ENCODE assay signal across 8 cellular contexts in the genomic region with DNA sequence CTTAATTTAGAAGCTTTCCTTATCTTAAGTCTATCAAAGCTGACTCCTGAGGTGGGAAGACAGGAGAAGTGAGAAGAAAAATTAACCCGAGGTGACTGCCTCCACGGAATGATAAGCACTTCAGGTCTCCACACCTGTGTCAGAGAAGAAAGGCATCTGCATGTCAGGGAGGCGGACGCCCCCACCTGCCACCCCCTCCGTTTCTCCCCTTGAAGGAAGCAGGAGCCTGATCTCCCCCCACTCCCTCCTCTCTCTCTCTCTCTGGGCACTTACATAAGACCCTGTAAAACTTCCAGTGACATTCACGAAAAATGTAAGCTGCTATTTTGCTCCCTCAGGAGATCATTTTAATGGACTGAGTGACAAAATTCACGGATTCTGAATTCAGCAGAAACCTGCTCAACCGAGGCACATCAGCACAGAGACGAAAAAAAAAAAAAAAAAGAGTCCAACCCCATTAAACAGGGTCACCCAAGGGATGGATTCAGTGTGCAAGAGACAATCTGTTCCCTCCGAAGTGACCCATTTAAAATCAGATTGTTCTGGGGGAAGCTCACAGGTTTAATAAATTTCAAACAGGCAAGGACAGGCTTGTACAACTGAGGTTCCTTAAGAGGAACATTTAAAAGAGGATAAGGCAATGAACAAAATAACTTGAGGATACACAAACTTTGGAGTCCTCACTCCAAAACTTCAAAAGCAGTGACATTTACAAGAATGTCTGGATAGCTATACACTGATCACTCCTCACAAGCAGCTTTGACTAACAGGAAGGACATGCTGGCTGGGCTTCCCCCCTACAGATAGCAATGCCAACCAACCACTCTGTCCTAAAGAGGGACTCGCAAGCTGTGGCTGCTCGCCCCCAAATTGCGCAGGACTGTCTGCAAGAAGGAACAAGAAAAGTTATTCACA. TPM values are rescaled to one million over a fixed set of nuclear protein-coding genes. Genes with fewer than 3 reads are reported as not detected.
A peak's percentile ranks its signal among the peaks of the same experiment; 100 is the strongest.
DNase-seq lines count a peak whose midpoint lies in the region; ATAC-seq and TF ChIP-seq lines count a peak whose summit lies in the region.

No MANE protein-coding gene starts in this region.

- H3K9ac ChIP-seq in SK-N-SH (no peak overlapping the region), iPS-18a (ENCODE audit: low read length) (peak overlapping the region; percentile 70)

- no peak for TF ChIP-seq EP300 in SK-N-SH (IDR thresholded peaks at IDR 0.05; ENCODE audit: borderline replicate concordance in 1 of 2, low read depth in 1 of 2, low read length in 1 of 2)

- H3K79me2 ChIP-seq in SK-N-SH (ENCODE audit: insufficient read depth), result no peaks in the 10 kb centered on the region

- no peaks in the 10 kb centered on the region for H3K9me2 ChIP-seq in SK-N-SH

- H3K36me3 ChIP-seq in SK-N-SH (replicated peaks in 1 of 2; ENCODE audit: control insufficient read depth in 1 of 2, insufficient read depth in 2 of 2, low read length in 1 of 2) (no peaks in the 10 kb centered on the region), iPS-18a (ENCODE audit: control insufficient read depth, low read depth, low read length) (no peaks in the 10 kb centered on the region)

- peak overlapping the region; percentile 72 for H3K4me3 Mint-ChIP-seq in activated T-helper 17 cell treated with anti-CD3 and anti-CD28 coated beads, Interleukin-2, amount 50 U/mL, for 72 hours
- H3K4me3 Mint-ChIP-seq in stimulated activated memory B cell treated with anti-CD40 and anti-IgM and Interleukin-4, amounts not matched to agents 10 μg/mL and 1 μg/mL and 100 μg/mL, for 72 hours, result peak overlapping the region; percentile 71

- peaks cover 6% of the 10 kb centered on the region for H3F3A ChIP-seq in SK-N-SH (replicated peaks; ENCODE audit: insufficient read depth)

- peaks cover 5% of the 10 kb centered on the region for H3K4me1 Mint-ChIP-seq in activated T-helper 17 cell treated with anti-CD3 and anti-CD28 coated beads, Interleukin-2, amount 50 U/mL, for 72 hours
- peaks cover 50% of the 10 kb centered on the region for H3K4me1 Mint-ChIP-seq in stimulated activated memory B cell treated with anti-CD40 and anti-IgM and Interleukin-4, amounts not matched to agents 10 μg/mL and 1 μg/mL and 100 μg/mL, for 72 hours

- H3K9me3 ChIP-seq in SK-N-SH, result no peaks in the 10 kb centered on the region
- no peaks in the 10 kb centered on the region for H3K9me3 ChIP-seq in iPS-18a (ENCODE audit: control insufficient read depth, low read depth, low read length)

- no peak for ATAC-seq in SK-N-SH treated with all-trans-retinoic acid at 6 μM for 48 hours
- peak; percentile 47 for ATAC-seq in activated T-helper 17 cell treated with anti-CD3 and anti-CD28 coated beads, Interleukin-2, amount 50 U/mL, for 72 hours (replicated peaks)
- ATAC-seq in stimulated activated memory B cell treated with anti-CD40 and anti-IgM and Interleukin-4, amounts not matched to agents 10 μg/mL and 1 μg/mL and 100 μg/mL, for 72 hours, result no peak
- no peak for ATAC-seq in GM19035 (IDR thresholded peaks at IDR 0.05; ENCODE audit: unreplicated experiment)
- no peak for ATAC-seq in GM21619 (IDR thresholded peaks at IDR 0.05; ENCODE audit: unreplicated experiment)

- DNase-seq in SK-N-SH (no peak), ecto neural progenitor cell (ENCODE audit: low spot score) (no peak)

- 0 out of 2 replicates have a peak, but pooled peaks cover 9% of the 10 kb centered on the region for H4K20me1 ChIP-seq in SK-N-SH (ENCODE audit: insufficient read depth)

- TF ChIP-seq CTCF in SK-N-SH (IDR thresholded peaks at IDR 0.05), result no peak

- H3K27ac ChIP-seq in SK-N-SH (ENCODE audit: low read depth in 2 of 2, low read length in 1 of 2) (no peak overlapping the region), iPS-18a (ENCODE audit: low read length) (no peak overlapping the region)

- peak overlapping the region; percentile 97 for H3K4me2 ChIP-seq in SK-N-SH

- TF ChIP-seq RAD21 in SK-N-SH (IDR thresholded peaks at IDR 0.05; ENCODE audit: low read length), result no peak

- H3K27me3 Mint-ChIP-seq in activated T-helper 17 cell treated with anti-CD3 and anti-CD28 coated beads, Interleukin-2, amount 50 U/mL, for 72 hours, result peaks cover 43% of the 10 kb centered on the region
- H3K27me3 Mint-ChIP-seq in stimulated activated memory B cell treated with anti-CD40 and anti-IgM and Interleukin-4, amounts not matched to agents 10 μg/mL and 1 μg/mL and 100 μg/mL, for 72 hours, result peaks cover 35% of the 10 kb centered on the region

- H3K27me3 ChIP-seq in SK-N-SH (ENCODE audit: insufficient read depth) (no peaks in the 10 kb centered on the region; the same call in 1 of the 2 replicates), iPS-18a (ENCODE audit: control insufficient read depth, insufficient read depth, low read length) (peaks cover 16% of the 10 kb centered on the region)

- no peaks in the 10 kb centered on the region for H3K36me3 Mint-ChIP-seq in activated T-helper 17 cell treated with anti-CD3 and anti-CD28 coated beads, Interleukin-2, amount 50 U/mL, for 72 hours (ENCODE audit: low read depth)
- no peaks in the 10 kb centered on the region for H3K36me3 Mint-ChIP-seq in stimulated activated memory B cell treated with anti-CD40 and anti-IgM and Interleukin-4, amounts not matched to agents 10 μg/mL and 1 μg/mL and 100 μg/mL, for 72 hours

- H3K9me3 Mint-ChIP-seq in activated T-helper 17 cell treated with anti-CD3 and anti-CD28 coated beads, Interleukin-2, amount 50 U/mL, for 72 hours, result no peaks in the 10 kb centered on the region
- no peaks in the 10 kb centered on the region for H3K9me3 Mint-ChIP-seq in stimulated activated memory B cell treated with anti-CD40 and anti-IgM and Interleukin-4, amounts not matched to agents 10 μg/mL and 1 μg/mL and 100 μg/mL, for 72 hours

- peak overlapping the region; percentile 72; the same call in 1 of the 2 replicates for H2AFZ ChIP-seq in SK-N-SH (ENCODE audit: low read depth)

- CTCF ChIA-PET in SK-N-SH (lab: Yijun Ruan, JAX), result interaction anchor here (0.7 to 1.3 kb wide), 6 partner anchors 10 to 1730 kb away, joined by 3 to 5 read pairs (median 3); no protein-coding TSS in a partner anchor

- peaks cover 0 to 21% of the 10 kb centered on the region in 2 experiments; a peak in 2 of 4 replicates for H3K4me1 ChIP-seq in SK-N-SH (ENCODE audit: control insufficient read depth in 1 of 2, insufficient read depth in 2 of 2, low read depth in 1 of 2, low read length in 1 of 2)
- peaks cover 40% of the 10 kb centered on the region for H3K4me1 ChIP-seq in iPS-18a (ENCODE audit: control insufficient read depth, low read depth, low read length)

- H3K4me3 ChIP-seq in SK-N-SH (ENCODE audit: low read depth in 2 of 2, low read length in 1 of 2) (peak overlapping the region; percentile 54 to 71), iPS-18a (ENCODE audit: low read length) (peak overlapping the region; percentile 91)

- WGBS in SK-N-SH (ENCODE audit: low lambda C conversion rate), result 71% methylated on average over 13 of the region's 13 CpGs

- POLR2A ChIA-PET in SK-N-SH (lab: Yijun Ruan, JAX), result interaction anchor here (0.7 kb wide), 1 partner anchor 65 kb away, joined by 3 read pairs; no protein-coding TSS in a partner anchor

- H3K27ac Mint-ChIP-seq in activated T-helper 17 cell treated with anti-CD3 and anti-CD28 coated beads, Interleukin-2, amount 50 U/mL, for 72 hours, result no peak overlapping the region
- peak overlapping the region; percentile 2 for H3K27ac Mint-ChIP-seq in stimulated activated memory B cell treated with anti-CD40 and anti-IgM and Interleukin-4, amounts not matched to agents 10 μg/mL and 1 μg/mL and 100 μg/mL, for 72 hours

TF ChIP-seq in SK-N-SH, 30 proteins besides CTCF, POLR2A, EP300 and RAD21 (continues in another document):
- TF ChIP-seq SMC3 (IDR thresholded peaks at IDR 0.05; ENCODE audit: low read depth, low read length) (no peak), ZBTB33 (IDR thresholded peaks at IDR 0.05; ENCODE audit: borderline replicate concordance, low read depth) (no peak), GABPA (IDR thresholded peaks at IDR 0.05; ENCODE audit: low read depth) (no peak), CHD2 (IDR thresholded peaks at IDR 0.05; ENCODE audit: low read length, partially characterized antibody) (no peak)

TF ChIP-seq in SK-N-SH treated with all-trans-retinoic acid at 6 μM for 48 hours, 23 proteins besides CTCF, POLR2A, EP300 and RAD21 (continues in another document):
- no peak for TF ChIP-seq PATZ1 (CRISPR knock-in tag; IDR thresholded peaks at IDR 0.05; ENCODE audit: borderline replicate concordance)
- TF ChIP-seq OSR1 (CRISPR knock-in tag; IDR thresholded peaks at IDR 0.05), result no peak
- TF ChIP-seq ISL1 (CRISPR knock-in tag; IDR thresholded peaks at IDR 0.05), result no peak
- TF ChIP-seq ARNTL (CRISPR knock-in tag; IDR thresholded peaks at IDR 0.05; ENCODE audit: borderline replicate concordance, low read depth), result no peak
- no peak for TF ChIP-seq BACH2 (CRISPR knock-in tag; IDR thresholded peaks at IDR 0.05; ENCODE audit: borderline replicate concordance)

RNA-seq across cellular contexts. Expression of gene LARGE1, which starts 1.3 kb away (rescaled TPM):
- polyA plus RNA-seq in SK-N-SH (2012; rRNA removed), result 1.1 and 1.2 TPM in 2 replicates
- 0.63 and 0.93 TPM in 2 replicates for polyA plus RNA-seq in SK-N-SH (2012; cell fraction: cytosol; rRNA removed)
- polyA plus RNA-seq in SK-N-SH (2012; cell fraction: nucleus; rRNA removed), result 1.4 and 2.8 TPM in 2 replicates
- total RNA-seq in activated T-helper 17 cell treated with anti-CD3 and anti-CD28 coated beads, Interleukin-2, amount 50 U/mL, for 72 hours, result under 1 TPM; 0.45 to 0.73 TPM
